In genomic region chr22:17057959-17058814, GRCh38 we compare ENCODE assay signal across 8 cellular contexts. TPM values are rescaled to one million over a fixed set of nuclear protein-coding genes. Genes with fewer than 3 reads are reported as not detected.
A peak's percentile ranks its signal among the peaks of the same experiment; 100 is the strongest.
DNase-seq lines count a peak whose midpoint lies in the region; ATAC-seq, FAIRE-seq and TF ChIP-seq lines count a peak whose summit lies in the region.

No MANE protein-coding gene starts in this region.

- H3K4me2 ChIP-seq in keratinocyte (ENCODE audit: control insufficient read depth, extremely low read depth, insufficient read depth, low read depth, low read length): no peak overlapping the region

- no peaks in the 10 kb centered on the region for H3K4me1 ChIP-seq in keratinocyte (ENCODE audit: control insufficient read depth, extremely low read depth, insufficient read depth, low read length)

- H4K20me1 ChIP-seq in keratinocyte (ENCODE audit: control insufficient read depth, extremely low read depth, insufficient read depth, low read length): no peaks in the 10 kb centered on the region

- DNase-seq in A172 (ENCODE audit: low spot score) (peak; percentile 43), NCI-H1105 treated with DMSO at 0.1 percent for 48 hours (lab: John Stamatoyannopoulos, UW) (peak; percentile 54), UCSD-AML1 (lab: John Stamatoyannopoulos, UW; ENCODE audit: unreplicated experiment) (peak; percentile 33), caudate nucleus (lab: John Stamatoyannopoulos, UW) (peak in 51 of 61 donors; percentile 11 to 75 (median 43)), keratinocyte (ENCODE audit: low read depth, low spot score) (no peak)
- peak; percentile 15 to 41 (median 22) for DNase-seq in stimulated activated CD4-positive, alpha-beta T cell treated with anti-CD3 and anti-CD28 coated beads, Interleukin-1b, Interleukin-23, amount 100 ng/mL, for 24 hours (ENCODE audit: low read depth in 4 of 4, low spot score in 1 of 4)

- no peaks in the 10 kb centered on the region for H3K9me3 ChIP-seq in keratinocyte (ENCODE audit: control insufficient read depth, low read depth, low read length)

- TF ChIP-seq CTCF in GM12874 (IDR thresholded peaks at IDR 0.05; ENCODE audit: insufficient read depth, low read depth, low read length): peak; percentile 92
- TF ChIP-seq CTCF in keratinocyte (optimal IDR thresholded peaks at IDR 0.05 in 1 of 3, IDR thresholded peaks at IDR 0.05 in 1 of 3, conservative IDR thresholded peaks at IDR 0.05 in 1 of 3; ENCODE audit: extremely low read depth in 1 of 3, insufficient read depth in 2 of 3, low read length in 3 of 3): peak; percentile 95 to 99 (median 96)

- dilution Hi-C loops in keratinocyte (cut with MboI; ENCODE audit: extremely low pct_ligation_motif_present, low sequenced_read_pairs): no loop called here

- H3K79me2 ChIP-seq in keratinocyte (ENCODE audit: control insufficient read depth, insufficient read depth, low read length): no peaks in the 10 kb centered on the region

- H3K9ac ChIP-seq in keratinocyte (ENCODE audit: control insufficient read depth, extremely low read depth, insufficient read depth, low read length): no peak overlapping the region

- no peak overlapping the region for H2AFZ ChIP-seq in keratinocyte (ENCODE audit: control insufficient read depth, low read length)

- H3K27me3 ChIP-seq in keratinocyte (ENCODE audit: control insufficient read depth, extremely low read depth, insufficient read depth, low read length): no peaks in the 10 kb centered on the region

- H3K27ac ChIP-seq in caudate nucleus (ENCODE audit: low read depth, low read length) (no peak overlapping the region), keratinocyte (ENCODE audit: control insufficient read depth, insufficient read depth, low read length) (no peak overlapping the region)

- H3K4me3 ChIP-seq in keratinocyte (ENCODE audit: control insufficient read depth in 2 of 3, extremely low read depth in 1 of 3, insufficient read depth in 2 of 3, low read depth in 1 of 3, low read length in 3 of 3): no peak overlapping the region

- peaks cover 0 to 1% of the 10 kb centered on the region in 2 experiments for H3K36me3 ChIP-seq in keratinocyte (ENCODE audit: control insufficient read depth in 2 of 2, extremely low read depth in 1 of 2, insufficient read depth in 2 of 2, low read length in 2 of 2)

- H3K9me1 ChIP-seq in keratinocyte (ENCODE audit: control insufficient read depth, extremely low read depth, insufficient read depth, low read length): no peaks in the 10 kb centered on the region

- peak; percentile 71 for FAIRE-seq in keratinocyte (lab: Jason Lieb, UNC)

- no peak for ATAC-seq in HG03159 (IDR thresholded peaks at IDR 0.05; ENCODE audit: unreplicated experiment)

RNA-seq across cellular contexts. Expression of gene IL17RA, which starts 26.6 kb away (rescaled TPM):
- 4.7 and 5.2 TPM in 2 replicates for total RNA-seq in A172 (2014; rRNA removed; shearing (Covaris generic))
- polyA plus RNA-seq in keratinocyte: 6.0 to 12.1 TPM (median 7.0 TPM) in 3 replicates
- polyA plus RNA-seq in keratinocyte (2011; ENCODE audit: low read depth): 2.3 TPM
- polyA plus RNA-seq in keratinocyte (2011; cell fraction: cytosol; rRNA removed): 3.1 and 3.6 TPM in 2 replicates
- polyA plus RNA-seq in keratinocyte (2011; cell fraction: nucleus; rRNA removed): 22.6 and 27.9 TPM in 2 replicates
- polyA plus RNA-seq in keratinocyte (2012; ENCODE audit: low replicate concordance): 6.7 and 9.0 TPM in 2 replicates
- polyA minus RNA-seq in keratinocyte: 15.7 to 43.4 TPM (median 26.6 TPM) in 3 replicates
- 5.9 TPM for polyA minus RNA-seq in keratinocyte (2011; cell fraction: cytosol; rRNA and poly(A)+ RNA removed)
- 18.7 and 22.6 TPM in 2 replicates for polyA minus RNA-seq in keratinocyte (2011; cell fraction: nucleus; rRNA and poly(A)+ RNA removed)

RNA-seq across cellular contexts. Expression of gene GAB4, which starts 50.2 kb away (rescaled TPM):
- not detected in 2 replicates for total RNA-seq in A172 (2014; rRNA removed; shearing (Covaris generic))
- not detected in 3 replicates for polyA plus RNA-seq in keratinocyte
- not detected for polyA plus RNA-seq in keratinocyte (2011; ENCODE audit: low read depth)
- not detected in 2 replicates for polyA plus RNA-seq in keratinocyte (2011; cell fraction: cytosol; rRNA removed)
- not detected in 2 replicates for polyA plus RNA-seq in keratinocyte (2011; cell fraction: nucleus; rRNA removed)
- not detected in 2 replicates for polyA plus RNA-seq in keratinocyte (2012; ENCODE audit: low replicate concordance)
- not detected in 3 replicates for polyA minus RNA-seq in keratinocyte
- polyA minus RNA-seq in keratinocyte (2011; cell fraction: cytosol; rRNA and poly(A)+ RNA removed): not detected
- polyA minus RNA-seq in keratinocyte (2011; cell fraction: nucleus; rRNA and poly(A)+ RNA removed): not detected in 2 replicates
